1 cellular context compared by ENCODE assay signal in genomic region chr17:81241203-81241602, GRCh38.
TF ChIP-seq lines count a peak whose summit lies in the region.

No MANE protein-coding gene starts in this region.

TF ChIP-seq in HepG2, 621 proteins besides CTCF, POLR2A, EP300 and RAD21:
- 0 out of 2 replicates have a peak, but pooled peaks have one; percentile 2 for TF ChIP-seq ZNF350 (CRISPR knock-in tag; IDR thresholded peaks at IDR 0.05; ENCODE audit: borderline replicate concordance, low read depth)
- TF ChIP-seq FOXC1 (CRISPR knock-in tag; IDR thresholded peaks at IDR 0.05; ENCODE audit: borderline replicate concordance), result 0 out of 2 replicates have a peak, but pooled peaks have one; percentile 17
- TF ChIP-seq KLF13 (CRISPR knock-in tag; IDR thresholded peaks at IDR 0.05), result 0 out of 2 replicates have a peak, but pooled peaks have one; percentile 46
- no peak for TF ChIP-seq HNF4G (IDR thresholded peaks at IDR 0.05; ENCODE audit: borderline replicate concordance, low read depth, low read length)
- 0 out of 2 replicates have a peak, but pooled peaks have one; percentile 23 for TF ChIP-seq HNF4G (CRISPR knock-in tag; IDR thresholded peaks at IDR 0.05; ENCODE audit: borderline replicate concordance, low read depth)
- no peak for TF ChIP-seq ISX (CRISPR knock-in tag; conservative IDR thresholded peaks at IDR 0.05)
- no peak for TF ChIP-seq ZNF17 (CRISPR knock-in tag; IDR thresholded peaks at IDR 0.05)
- TF ChIP-seq HMGXB3 (CRISPR knock-in tag; IDR thresholded peaks at IDR 0.05; ENCODE audit: borderline replicate concordance), result no peak
- no peak for TF ChIP-seq PPARG (CRISPR knock-in tag; conservative IDR thresholded peaks at IDR 0.05)
- TF ChIP-seq ZFP91 (CRISPR knock-in tag; IDR thresholded peaks at IDR 0.05; ENCODE audit: borderline replicate concordance), result 0 out of 2 replicates have a peak, but pooled peaks have one; percentile 15
- TF ChIP-seq E2F5 (CRISPR knock-in tag; conservative IDR thresholded peaks at IDR 0.05), result 0 out of 2 replicates have a peak, but pooled peaks have one; percentile 5
- peak; percentile 74; the same call in 1 of the 2 replicates for TF ChIP-seq NCOA1 (CRISPR knock-in tag; IDR thresholded peaks at IDR 0.05)
- no peak for TF ChIP-seq TCF7L2 (IDR thresholded peaks at IDR 0.05; ENCODE audit: low read depth, low read length)
- peak; percentile 9 for TF ChIP-seq ZNF407 (CRISPR knock-in tag; IDR thresholded peaks at IDR 0.05; ENCODE audit: not compliant biosample characterization)
- TF ChIP-seq HIVEP1 (CRISPR knock-in tag; IDR thresholded peaks at IDR 0.05), result 0 out of 2 replicates have a peak, but pooled peaks have one; percentile 18
- TF ChIP-seq ZHX1 (CRISPR knock-in tag; IDR thresholded peaks at IDR 0.05; ENCODE audit: low read depth), result no peak
- TF ChIP-seq ZNF24 (IDR thresholded peaks at IDR 0.05), result no peak
- TF ChIP-seq TEAD3 (CRISPR knock-in tag; optimal IDR thresholded peaks at IDR 0.05; ENCODE audit: borderline replicate concordance), result no peak
- TF ChIP-seq ZNF605 (CRISPR knock-in tag; IDR thresholded peaks at IDR 0.05), result 0 out of 2 replicates have a peak, but pooled peaks have one; percentile 62
- TF ChIP-seq EED (CRISPR knock-in tag; IDR thresholded peaks at IDR 0.05), result 0 out of 2 replicates have a peak, but pooled peaks have one; percentile 6
- no peak for TF ChIP-seq ZNF317 (CRISPR knock-in tag; IDR thresholded peaks at IDR 0.05)
